ENCODE assay signal across 24 cellular contexts in genomic region chr3:10400749-10401495, GRCh38.
"Had no signal": no experiment of that assay in that cellular context is flagged by ENCODE, and none has a peak within 500 bp of the region (broad histone marks: within the 10 kb centered on the region; RNA-seq: fewer than 3 reads in every experiment).

No MANE protein-coding gene starts in this region.

- H3K27ac Mint-ChIP-seq: nephron had no signal

- H3K4me3 ChIP-seq: dorsolateral prefrontal cortex, gastrocnemius medialis, heart right ventricle, ovary, psoas muscle, skin epidermis, spleen, stomach, thyroid gland, vagina had no signal

- H3K27me3 Mint-ChIP-seq: naive thymus-derived CD4-positive, alpha-beta T cell had no signal

- H3K36me3 Mint-ChIP-seq: naive thymus-derived CD4-positive, alpha-beta T cell had no signal

- ATAC-seq: esophagus mucosa; gastrocnemius medialis; heart right ventricle; naive thymus-derived CD4-positive, alpha-beta T cell; psoas muscle; right cardiac atrium had no signal

- H3K4me1 Mint-ChIP-seq: nephron had no signal

- H3K4me3 Mint-ChIP-seq: naive thymus-derived CD4-positive, alpha-beta T cell; nephron had no signal

- H3K4me1 ChIP-seq: stomach, thyroid gland, vagina had no signal

- DNase-seq: cerebellar nuclear complex; dorsolateral prefrontal cortex; effector CD4-positive, alpha-beta T cell; foreskin fibroblast; gastrocnemius medialis; heart right ventricle; mammary epithelial cell; midbrain; naive thymus-derived CD4-positive, alpha-beta T cell; nucleus accumbens; ovary; right cardiac atrium; spleen; stimulated activated CD4-positive, alpha-beta T cell treated with anti-CD3 and anti-CD28 coated beads, Interleukin-4, amount 100 ng/mL, for 4 hours; stimulated activated naive CD4-positive, alpha-beta T cell treated with Interleukin-2 at 50 U/mL for 16 hours; stomach; thyroid gland; trophoblast cell had no signal

- H3K27me3 ChIP-seq: dorsolateral prefrontal cortex, gastrocnemius medialis, ovary, spleen, stomach, thyroid gland, vagina had no signal

- H3K27ac ChIP-seq: epithelial cell of prostate, heart right ventricle, ovary, psoas muscle, skin epidermis, spleen, stomach, thyroid gland, vagina had no signal

- H3K9me3 Mint-ChIP-seq: naive thymus-derived CD4-positive, alpha-beta T cell; nephron had no signal

- H3K36me3 ChIP-seq: gastrocnemius medialis, heart right ventricle, ovary, spleen, stomach, thyroid gland, vagina had no signal

- H3K9me3 ChIP-seq: gastrocnemius medialis, heart right ventricle, ovary, psoas muscle, spleen, stomach, thyroid gland, vagina had no signal
